Comparison of ENCODE assay signal across 11 cellular contexts in genomic region chr1:13754510-13755103, GRCh38. TPM values are rescaled to one million over a fixed set of nuclear protein-coding genes. Genes with fewer than 3 reads are reported as not detected.
A peak's percentile ranks its signal among the peaks of the same experiment; 100 is the strongest.
DNase-seq lines count a peak whose midpoint lies in the region; ATAC-seq and TF ChIP-seq lines count a peak whose summit lies in the region.
"Had no signal": no experiment of that assay in that cellular context is flagged by ENCODE, and none has a peak within 500 bp of the region (broad histone marks: within the 10 kb centered on the region; RNA-seq: fewer than 3 reads in every experiment).

No MANE protein-coding gene starts in this region.

- H3K36me3 Mint-ChIP-seq in CD4-positive, alpha-beta T cell (ENCODE audit: low read depth), result peaks cover 40% of the 10 kb centered on the region
- peaks cover 1% of the 10 kb centered on the region for H3K36me3 Mint-ChIP-seq in IgD-negative memory B cell
- H3K36me3 Mint-ChIP-seq in chondrocyte (ENCODE audit: low read depth), result peaks cover 3% of the 10 kb centered on the region
- H3K36me3 Mint-ChIP-seq: WTC11 had no signal

- no peak for ATAC-seq in CD4-positive, alpha-beta T cell (ENCODE audit: poor library complexity)
- ATAC-seq in GM19023 (IDR thresholded peaks at IDR 0.05; ENCODE audit: unreplicated experiment) (no peak), GM21529 (IDR thresholded peaks at IDR 0.05; ENCODE audit: unreplicated experiment) (no peak)
- ATAC-seq: WTC11 had no signal

- no peak for TF ChIP-seq CTCF in CD4-positive, alpha-beta T cell (IDR thresholded peaks at IDR 0.05)
- no peak for TF ChIP-seq CTCF in chondrocyte (IDR thresholded peaks at IDR 0.05)
- TF ChIP-seq CTCF in neutrophil (IDR thresholded peaks at IDR 0.05), result no peak
- no peak for TF ChIP-seq CTCF in A673 (conservative IDR thresholded peaks at IDR 0.05; ENCODE audit: low read depth, low read length)

- no TSS peak for BruUV-seq in A673 (replicated peaks; lab: Mats Ljungman, UMichigan)

- H3K9me3 ChIP-seq in CD4-positive, alpha-beta T cell (ENCODE audit: control insufficient read depth, low read length), result no peaks in the 10 kb centered on the region
- H3K9me3 ChIP-seq in neutrophil (no peaks in the 10 kb centered on the region), A673 (ENCODE audit: low read depth, low read length, poor library complexity, severe bottlenecking) (no peaks in the 10 kb centered on the region)

- H3K4me3 Mint-ChIP-seq in CD4-positive, alpha-beta T cell, result peak overlapping the region; percentile 40
- H3K4me3 Mint-ChIP-seq in IgD-negative memory B cell, result peak overlapping the region in 3 of 4 donors; percentile 48 to 88 (median 86)
- H3K4me3 Mint-ChIP-seq in chondrocyte (ENCODE audit: unreplicated experiment), result no peak overlapping the region
- H3K4me3 Mint-ChIP-seq: WTC11 had no signal

- intact Hi-C loops in CD4-positive, alpha-beta T cell (cut with DNase I, micrococcal nuclease), result no loop called here
- intact Hi-C loops in A673 (cut with micrococcal nuclease; ENCODE audit: unreplicated experiment), result no loop called here

- H3K4me3 ChIP-seq in neutrophil (ENCODE audit: low read depth in 1 of 2, low read length in 1 of 2), result no peak overlapping the region
- H3K4me3 ChIP-seq in A673 (ENCODE audit: low read depth, low read length, poor library complexity, severe bottlenecking), result no peak overlapping the region

- H3K27me3 Mint-ChIP-seq in CD4-positive, alpha-beta T cell, result no peaks in the 10 kb centered on the region
- H3K27me3 Mint-ChIP-seq in IgD-negative memory B cell, result no peaks in the 10 kb centered on the region
- H3K27me3 Mint-ChIP-seq in chondrocyte (ENCODE audit: low read depth), result no peaks in the 10 kb centered on the region

- peaks cover 39 to 54% of the 10 kb centered on the region in 2 experiments for H3K4me1 ChIP-seq in neutrophil (ENCODE audit: control insufficient read depth in 1 of 2, insufficient read depth in 1 of 2, low read depth in 1 of 2, low read length in 1 of 2)
- H3K4me1 ChIP-seq in A673 (ENCODE audit: insufficient read depth, low read length, poor library complexity, severe bottlenecking), result peaks cover 27% of the 10 kb centered on the region

- H3K27ac Mint-ChIP-seq in CD4-positive, alpha-beta T cell, result peak overlapping the region; percentile 49
- peak overlapping the region in 1 of 3 donors; percentile 46 for H3K27ac Mint-ChIP-seq in IgD-negative memory B cell
- H3K27ac Mint-ChIP-seq in chondrocyte (ENCODE audit: unreplicated experiment), result peak overlapping the region; percentile 74
- H3K27ac Mint-ChIP-seq: WTC11 had no signal

- H3K9me3 Mint-ChIP-seq in CD4-positive, alpha-beta T cell, result no peaks in the 10 kb centered on the region
- no peaks in the 10 kb centered on the region for H3K9me3 Mint-ChIP-seq in IgD-negative memory B cell
- no peaks in the 10 kb centered on the region for H3K9me3 Mint-ChIP-seq in chondrocyte (ENCODE audit: low read depth)
- H3K9me3 Mint-ChIP-seq: WTC11 had no signal

- H3K36me3 ChIP-seq in neutrophil, result peaks cover 5% of the 10 kb centered on the region
- no peaks in the 10 kb centered on the region for H3K36me3 ChIP-seq in A673 (ENCODE audit: insufficient read depth, low read length, poor library complexity, severe bottlenecking)

- DNase-seq in CD4-positive, alpha-beta T cell, result no peak
- DNase-seq in chondrocyte (ENCODE audit: low spot score), result no peak
- no peak for DNase-seq in SKM-1 treated with dmso at 0.1 percent for 144 hours (lab: John Stamatoyannopoulos, UW; ENCODE audit: unreplicated experiment)
- DNase-seq in A673 (ENCODE audit: low spot score), result no peak
- DNase-seq: cerebellar nuclear complex; stimulated activated naive CD4-positive, alpha-beta T cell had no signal

- H3K4me1 Mint-ChIP-seq in CD4-positive, alpha-beta T cell (ENCODE audit: low read depth), result peaks cover 95% of the 10 kb centered on the region
- H3K4me1 Mint-ChIP-seq in IgD-negative memory B cell (peaks cover 65 to 73% (median 72%) of the 10 kb centered on the region in 3 donors), chondrocyte (ENCODE audit: low read depth) (peaks cover 82% of the 10 kb centered on the region)

- no peaks in the 10 kb centered on the region for H3K27me3 ChIP-seq in CD4-positive, alpha-beta T cell (ENCODE audit: control insufficient read depth, insufficient read depth, low read length)
- H3K27me3 ChIP-seq in neutrophil (no peaks in the 10 kb centered on the region), A673 (replicated peaks; ENCODE audit: insufficient read depth, low read depth, low read length, poor library complexity) (no peaks in the 10 kb centered on the region)

- no peak overlapping the region for H3K27ac ChIP-seq in CD4-positive, alpha-beta T cell (ENCODE audit: low read depth, low read length)
- H3K27ac ChIP-seq in neutrophil (peak overlapping the region; percentile 64), A673 (ENCODE audit: low read depth, low read length, poor library complexity, severe bottlenecking) (no peak overlapping the region)

- POLR2A ChIA-PET in CD4-positive, alpha-beta T cell (lab: Charles Lee), result no interaction called here
- POLR2A ChIA-PET in A673 (lab: Charles Lee; ENCODE audit: low non-redundant PET), result interaction anchor here (0.6 kb wide), 1 partner anchor 10 kb away, joined by 3 read pairs; no protein-coding TSS in a partner anchor

- CTCF ChIA-PET in CD4-positive, alpha-beta T cell (lab: Charles Lee), result no interaction called here
- CTCF ChIA-PET in A673 (lab: Charles Lee), result no interaction called here

RNA-seq across cellular contexts. Expression of gene PRDM2, which starts 54.6 kb away (rescaled TPM):
- total RNA-seq in CD4-positive, alpha-beta T cell, result 100 to 1,000 TPM; 136 to 140 TPM
- polyA plus RNA-seq in IgD-negative memory B cell, result 50.3 TPM
- total RNA-seq in chondrocyte (35.6 to 46.8 TPM (median 36.8 TPM) in 3 replicates), A673 (2021) (60.4 and 64.2 TPM in 2 replicates)
